Comparison of ENCODE assay signal across 8 cellular contexts in the genomic region with DNA sequence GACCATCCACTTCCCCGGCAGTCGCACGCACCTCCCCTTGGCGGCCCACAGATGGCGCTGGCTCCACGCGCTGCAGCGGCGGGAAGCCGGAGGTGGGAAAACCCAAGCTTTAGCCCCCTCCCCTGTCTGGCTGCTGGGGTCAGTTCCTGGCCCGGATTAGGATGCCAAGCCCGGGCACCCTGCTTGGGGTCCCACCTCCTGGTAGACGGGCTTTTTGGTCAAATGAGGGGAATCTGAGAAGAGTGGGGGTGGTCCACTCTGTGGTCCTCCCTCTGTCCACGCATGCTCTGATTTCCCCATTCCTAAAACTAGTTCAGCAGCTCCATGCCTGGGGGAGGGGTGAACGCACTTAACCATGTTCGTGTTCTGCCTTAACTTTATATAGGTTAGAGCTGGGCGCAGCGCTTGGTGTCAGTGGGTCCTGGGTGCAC. TPM values are rescaled to one million over a fixed set of nuclear protein-coding genes. Genes with fewer than 3 reads are reported as not detected.
DNase-seq lines count a peak whose midpoint lies in the region; TF ChIP-seq lines count a peak whose summit lies in the region.

No MANE protein-coding gene starts in this region.

- CTCF ChIA-PET in activated CD4-positive, alpha-beta T cell treated with anti-CD3 and anti-CD28 coated beads, Interleukin-2, amount 10 ng/mL, durations not matched to agents 7 days and 5 days (lab: Charles Lee): interaction anchor here (1.0 to 1.9 kb wide), 5 partner anchors 9 to 104 kb away, joined by 3 to 5 read pairs (median 5); no protein-coding TSS in a partner anchor

- H3K36me3 Mint-ChIP-seq in activated CD4-positive, alpha-beta T cell treated with anti-CD3 and anti-CD28 coated beads, Interleukin-2, amount 10 ng/mL, durations not matched to agents 7 days and 5 days (ENCODE audit: low read depth): no peaks in the 10 kb centered on the region

- no peaks in the 10 kb centered on the region for H3K36me3 ChIP-seq in spleen

- peaks cover 0 to 33% (median 0%) of the 10 kb centered on the region in 7 donors for H3K27me3 ChIP-seq in spleen (replicated peaks in 1 of 7)

- H3K4me1 Mint-ChIP-seq in activated CD4-positive, alpha-beta T cell treated with anti-CD3 and anti-CD28 coated beads, Interleukin-2, amount 10 ng/mL, durations not matched to agents 7 days and 5 days: peaks cover 18% of the 10 kb centered on the region

- H3K27ac ChIP-seq in spleen: peak overlapping the region in 6 of 8 donors; percentile 63 to 91 (median 78)

- POLR2A ChIA-PET in activated CD4-positive, alpha-beta T cell treated with anti-CD3 and anti-CD28 coated beads, Interleukin-2, amount 10 ng/mL, durations not matched to agents 7 days and 5 days (lab: Charles Lee): no interaction called here

- peak in 9 of 11 experiments; percentile 30 to 87 (median 77) for TF ChIP-seq CTCF in spleen (IDR thresholded peaks at IDR 0.05 in 8 of 11, conservative IDR thresholded peaks at IDR 0.05 in 3 of 11)

- 20 to 23% (median 22%) methylated on average over 17 to 18 of the region's 18 CpGs for WGBS in spleen, 5 donors

- peaks cover 4 to 56% (median 29%) of the 10 kb centered on the region in 6 donors for H3K4me1 ChIP-seq in spleen

- H3K9me3 ChIP-seq in spleen: peaks cover 0 to 9% (median 0%) of the 10 kb centered on the region in 8 donors

- no peak for TF ChIP-seq POLR2A in spleen (IDR thresholded peaks at IDR 0.05)

- no peaks in the 10 kb centered on the region for H3K9me3 Mint-ChIP-seq in activated CD4-positive, alpha-beta T cell treated with anti-CD3 and anti-CD28 coated beads, Interleukin-2, amount 10 ng/mL, durations not matched to agents 7 days and 5 days

- peak; percentile 22 for DNase-seq in activated CD4-positive, alpha-beta T cell treated with anti-CD3 and anti-CD28 coated beads, Interleukin-2, amount 50 U/mL, for 1 hour
- no peak for DNase-seq in activated CD4-positive, alpha-beta T cell treated with anti-CD3 and anti-CD28 coated beads, Interleukin-2, amount 10 ng/mL, durations not matched to agents 7 days and 5 days
- DNase-seq in SK-MEL-5 (ENCODE audit: low read depth, low spot score) (peak; percentile 54), foreskin melanocyte (peak; percentile 40), spleen (peak; percentile 90), epidermal melanocyte (ENCODE audit: insufficient read length, low spot score) (no peak), cerebellum (ENCODE audit: low spot score) (no peak), hippocampal formation (lab: John Stamatoyannopoulos, UW) (no peak)

- peaks cover 14% of the 10 kb centered on the region for H3K27me3 Mint-ChIP-seq in activated CD4-positive, alpha-beta T cell treated with anti-CD3 and anti-CD28 coated beads, Interleukin-2, amount 10 ng/mL, durations not matched to agents 7 days and 5 days

- H3K4me3 Mint-ChIP-seq in activated CD4-positive, alpha-beta T cell treated with anti-CD3 and anti-CD28 coated beads, Interleukin-2, amount 10 ng/mL, durations not matched to agents 7 days and 5 days: no peak overlapping the region

- intact Hi-C loops in spleen (cut with DNase I; ENCODE audit: low total_unique reads): no loop called here

- peak overlapping the region in 1 of 8 donors; percentile 35 for H3K4me3 ChIP-seq in spleen

- in situ Hi-C loops in SK-MEL-5 (cut with HindIII; ENCODE audit: low pct_unique_long_range_greater_than_20kb, low sequenced_read_pairs): no loop called here

- no peak overlapping the region for H3K27ac Mint-ChIP-seq in activated CD4-positive, alpha-beta T cell treated with anti-CD3 and anti-CD28 coated beads, Interleukin-2, amount 10 ng/mL, durations not matched to agents 7 days and 5 days

RNA-seq across cellular contexts. Expression of gene ADGRE2, which starts 8.1 kb away (rescaled TPM):
- under 1 TPM; 0.42 to 0.73 TPM for total RNA-seq in activated CD4-positive, alpha-beta T cell treated with anti-CD3 and anti-CD28 coated beads, Interleukin-2, amount 10 ng/mL, durations not matched to agents 7 days and 5 days
- total RNA-seq in SK-MEL-5 (2014; rRNA removed; shearing (Covaris generic)): 0.29 and 0.59 TPM in 2 replicates
- polyA plus RNA-seq in SK-MEL-5 (2015; cell fraction: cytosol; rRNA removed): 1.1 and 1.3 TPM in 2 replicates
- polyA plus RNA-seq in SK-MEL-5 (2015; cell fraction: nucleus; rRNA removed): 1.1 and 6.4 TPM in 2 replicates
- total RNA-seq in spleen (100 to 1,000 TPM in 4 of 7 donors, 10 to 100 TPM in 3; 58.0 to 183 (median 100) TPM), cerebellum (0.18 TPM)
- polyA plus RNA-seq in spleen: 1 to 10 TPM; 4.0 to 9.9 (median 6.0) TPM

RNA-seq across cellular contexts. Expression of gene OR7A5, which starts 48.5 kb away (rescaled TPM):
- total RNA-seq in activated CD4-positive, alpha-beta T cell treated with anti-CD3 and anti-CD28 coated beads, Interleukin-2, amount 10 ng/mL, durations not matched to agents 7 days and 5 days: not detected
- total RNA-seq in SK-MEL-5 (2014; rRNA removed; shearing (Covaris generic)): 0.43 and 0.79 TPM in 2 replicates
- 0.15 and 0.50 TPM in 2 replicates for polyA plus RNA-seq in SK-MEL-5 (2015; cell fraction: cytosol; rRNA removed)
- 0.31 and 2.7 TPM in 2 replicates for polyA plus RNA-seq in SK-MEL-5 (2015; cell fraction: nucleus; rRNA removed)
- total RNA-seq in spleen (not detected), cerebellum (not detected)
- polyA plus RNA-seq in spleen: not detected

RNA-seq across cellular contexts. Expression of gene OR7C1, which starts 48.5 kb away (rescaled TPM):
- not detected for total RNA-seq in activated CD4-positive, alpha-beta T cell treated with anti-CD3 and anti-CD28 coated beads, Interleukin-2, amount 10 ng/mL, durations not matched to agents 7 days and 5 days
- 0.05 and 0.11 TPM in 2 replicates for total RNA-seq in SK-MEL-5 (2014; rRNA removed; shearing (Covaris generic))
- 0.04 and 0.11 TPM in 2 replicates for polyA plus RNA-seq in SK-MEL-5 (2015; cell fraction: cytosol; rRNA removed)
- 0.03 and 0.32 TPM in 2 replicates for polyA plus RNA-seq in SK-MEL-5 (2015; cell fraction: nucleus; rRNA removed)
- total RNA-seq in spleen (not detected), cerebellum (not detected)
- under 1 TPM in 2 of 3 donors, not detected in 1; under 0.01 to 0.02 TPM for polyA plus RNA-seq in spleen

Comparison
In these comparisons a context has a peak if more than half of its experiments do, and no peak if none do; other contexts are left out.
1. DNase-seq: peak in activated CD4-positive, alpha-beta T cell treated with anti-CD3 and anti-CD28 coated beads, Interleukin-2, amount 50 U/mL, for 1 hour (single experiment), SK-MEL-5 (single experiment), foreskin melanocyte (single experiment) and spleen (single experiment); none in activated CD4-positive, alpha-beta T cell treated with anti-CD3 and anti-CD28 coated beads, Interleukin-2, amount 10 ng/mL, durations not matched to agents 7 days and 5 days (single experiment), epidermal melanocyte (single experiment), cerebellum (single experiment) and hippocampal formation (0 of 2).
2. RNA of gene ADGRE2, which starts 8.1 kb away (total RNA-seq): 58.0 to 183 TPM in spleen; 0.42 to 0.73 TPM in activated CD4-positive, alpha-beta T cell treated with anti-CD3 and anti-CD28 coated beads, Interleukin-2, amount 10 ng/mL, durations not matched to agents 7 days and 5 days, 0.29 to 0.59 TPM in SK-MEL-5 and 0.18 TPM in cerebellum (single experiment); every median in the first group is over 10 times any median in the second.